In the genomic region with DNA sequence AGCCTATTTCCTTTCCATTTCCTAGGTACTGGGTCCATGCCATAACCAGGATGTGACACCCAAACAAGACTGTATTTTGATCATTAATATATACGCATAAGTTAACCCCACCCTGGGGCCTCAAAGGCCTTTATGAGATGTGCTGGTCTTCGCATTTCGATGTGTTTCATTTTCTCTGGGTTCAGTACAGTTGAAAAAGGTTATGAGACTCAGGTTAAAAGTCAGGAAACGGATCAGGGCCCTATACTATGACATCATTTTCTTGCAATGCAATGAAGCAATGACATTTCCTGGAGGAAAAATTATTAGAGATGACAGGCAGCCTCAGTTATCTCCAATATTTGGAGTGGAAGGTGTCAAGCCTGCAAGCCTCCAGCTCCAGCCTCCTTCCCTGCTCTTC, we compare ENCODE assay signal across 15 cellular contexts. TPM values are rescaled to one million over a fixed set of nuclear protein-coding genes. Genes with fewer than 3 reads are reported as not detected.
DNase-seq lines count a peak whose midpoint lies in the region; ATAC-seq and TF ChIP-seq lines count a peak whose summit lies in the region.
"Had no signal": no experiment of that assay in that cellular context is flagged by ENCODE, and none has a peak within 500 bp of the region (broad histone marks: within the 10 kb centered on the region; RNA-seq: fewer than 3 reads in every experiment).

No MANE protein-coding gene starts in this region.

- no peak overlapping the region for H4K8ac ChIP-seq in neuronal stem cell (ENCODE audit: low read depth, low read length)

- H3K18ac ChIP-seq in neuronal stem cell (ENCODE audit: low read length), result no peak overlapping the region

- TF ChIP-seq CTCF in A673 (conservative IDR thresholded peaks at IDR 0.05; ENCODE audit: low read depth, low read length) (no peak), PC-3 (conservative IDR thresholded peaks at IDR 0.05; ENCODE audit: low read depth, low read length) (no peak), epithelial cell of esophagus (IDR thresholded peaks at IDR 0.05; ENCODE audit: insufficient read depth, low read depth, low read length, missing control alignments) (no peak)

- no peaks in the 10 kb centered on the region for H3F3A ChIP-seq in PC-3 (ENCODE audit: low read length, unreplicated experiment)

- H3K27me3 Mint-ChIP-seq in activated CD4-positive, alpha-beta memory T cell treated with anti-CD3 and anti-CD28 coated beads for 36 hours, result peaks cover 13% of the 10 kb centered on the region

- no peak overlapping the region for H2BK120ac ChIP-seq in neuronal stem cell (ENCODE audit: low read depth, low read length)

- H3K27ac Mint-ChIP-seq in activated CD4-positive, alpha-beta memory T cell treated with anti-CD3 and anti-CD28 coated beads for 36 hours, result no peak overlapping the region

- no CpG with 5 or more reads among the region's 4 CpGs for WGBS in neuronal stem cell (ENCODE audit: extremely low coverage in 2 of 2, insufficient read length in 2 of 2, insufficient replicate concordance in 1 of 2), 2 donors

- H3K27me3 ChIP-seq in A673 (replicated peaks; ENCODE audit: insufficient read depth, low read depth, low read length, poor library complexity) (no peaks in the 10 kb centered on the region), PC-3 (ENCODE audit: low read length) (no peaks in the 10 kb centered on the region), neuronal stem cell (ENCODE audit: control insufficient read depth in 3 of 3, insufficient read depth in 3 of 3, low read depth in 1 of 3, low read length in 3 of 3) (no peaks in the 10 kb centered on the region)
- H3K27me3 ChIP-seq: BE2C had no signal

- no peak overlapping the region for H2BK12ac ChIP-seq in neuronal stem cell (ENCODE audit: low read length)

- no peak overlapping the region for H2BK15ac ChIP-seq in neuronal stem cell (ENCODE audit: low read length)

- H3K9me3 ChIP-seq in A673 (ENCODE audit: low read depth, low read length, poor library complexity, severe bottlenecking), result no peaks in the 10 kb centered on the region
- H3K9me3 ChIP-seq in PC-3 (ENCODE audit: low read length), result no peaks in the 10 kb centered on the region
- H3K9me3 ChIP-seq in neuronal stem cell (replicated peaks in 1 of 2; ENCODE audit: control insufficient read depth in 2 of 2, insufficient read depth in 1 of 2, low read depth in 1 of 2, low read length in 2 of 2), result no peaks in the 10 kb centered on the region
- H3K9me3 ChIP-seq: BE2C had no signal

- ATAC-seq in PC-3, result no peak
- ATAC-seq in HG03108 (IDR thresholded peaks at IDR 0.05; ENCODE audit: unreplicated experiment), result no peak

- H3K9me3 Mint-ChIP-seq in activated CD4-positive, alpha-beta memory T cell treated with anti-CD3 and anti-CD28 coated beads for 36 hours, result no peaks in the 10 kb centered on the region

- peaks cover 34% of the 10 kb centered on the region for H3K4me1 ChIP-seq in A673 (ENCODE audit: insufficient read depth, low read length, poor library complexity, severe bottlenecking)
- peaks cover 22% of the 10 kb centered on the region for H3K4me1 ChIP-seq in PC-3 (ENCODE audit: insufficient read depth, low read length)
- peaks cover 0 to 20% of the 10 kb centered on the region in 2 donors for H3K4me1 ChIP-seq in neuronal stem cell (ENCODE audit: control insufficient read depth in 2 of 2, insufficient read depth in 1 of 2, low read depth in 1 of 2, low read length in 2 of 2)
- H3K4me1 ChIP-seq: BE2C had no signal

- BruUV-seq in A673 (replicated peaks; lab: Mats Ljungman, UMichigan), result no TSS peak
- no TSS peak for BruUV-seq in PC-3 (replicated peaks; lab: Mats Ljungman, UMichigan)

- peaks cover 9% of the 10 kb centered on the region for H3K4me1 Mint-ChIP-seq in activated CD4-positive, alpha-beta memory T cell treated with anti-CD3 and anti-CD28 coated beads for 36 hours (ENCODE audit: low read depth)

- H3K4ac ChIP-seq in neuronal stem cell (ENCODE audit: low read length), result no peak overlapping the region

- H3K79me1 ChIP-seq in neuronal stem cell (ENCODE audit: low read depth, low read length), result no peaks in the 10 kb centered on the region

- H3K27ac ChIP-seq in A673 (ENCODE audit: low read depth, low read length, poor library complexity, severe bottlenecking) (peak overlapping the region; percentile 74), PC-3 (ENCODE audit: low read length) (0 out of 2 replicates have a peak overlapping the region, but pooled peaks have one; percentile 3), neuronal stem cell (replicated peaks; ENCODE audit: low read length) (no peak overlapping the region)

- POLR2A ChIA-PET in A673 (lab: Charles Lee; ENCODE audit: low non-redundant PET) (interaction anchor here (0.6 kb wide), 1 partner anchor 288 kb away, joined by 3 read pairs; no protein-coding TSS in a partner anchor), PC-3 (lab: Charles Lee; ENCODE audit: unreplicated experiment) (no interaction called here)
- POLR2A ChIA-PET in activated CD4-positive, alpha-beta memory T cell treated with anti-CD3 and anti-CD28 coated beads for 36 hours (lab: Charles Lee), result no interaction called here

- no peak overlapping the region for H3K4me3 Mint-ChIP-seq in activated CD4-positive, alpha-beta memory T cell treated with anti-CD3 and anti-CD28 coated beads for 36 hours

- H3K14ac ChIP-seq in neuronal stem cell (ENCODE audit: low read length), result no peak overlapping the region

- DNase-seq in A673 (ENCODE audit: low spot score), result peak; percentile 33
- no peak for DNase-seq in PC-3
- peak; percentile 49 for DNase-seq in epithelial cell of esophagus (ENCODE audit: low read depth)
- DNase-seq in neuronal stem cell (ENCODE audit: low spot score), result no peak
- no peak for DNase-seq in activated T-cell treated with anti-CD3 and anti-CD28 coated beads, Interleukin-2, amount 50 U/mL, for 48 hours
- DNase-seq in central memory CD4-positive, alpha-beta T cell, result no peak
- DNase-seq in activated CD4-positive, alpha-beta memory T cell treated with anti-CD3 and anti-CD28 coated beads for 36 hours, result no peak
- DNase-seq: anterior cingulate cortex; BE2C; glutamatergic neuron; NCI-H2171; stimulated activated CD4-positive, alpha-beta T cell treated with anti-CD3 and anti-CD28 coated beads, Interleukin-4, amount 100 ng/mL, for 1 hour had no signal

- H2BK5ac ChIP-seq in neuronal stem cell (ENCODE audit: low read length), result no peak overlapping the region

- H3K9ac ChIP-seq in PC-3 (ENCODE audit: low read length) (no peak overlapping the region), neuronal stem cell (ENCODE audit: low read depth, low read length, poor library complexity) (no peak overlapping the region)

- intact Hi-C loops in A673 (cut with micrococcal nuclease; ENCODE audit: unreplicated experiment) (loop anchor here (5.0 kb wide), 1 partner anchor 267 kb away; no protein-coding TSS in a partner anchor), PC-3 (cut with micrococcal nuclease) (no loop called here)
- intact Hi-C loops in activated CD4-positive, alpha-beta memory T cell treated with anti-CD3 and anti-CD28 coated beads for 36 hours (cut with micrococcal nuclease), result no loop called here

- no peaks in the 10 kb centered on the region for H3K79me2 ChIP-seq in PC-3 (ENCODE audit: low read length)

- H3K36me3 ChIP-seq in A673 (ENCODE audit: insufficient read depth, low read length, poor library complexity, severe bottlenecking) (no peaks in the 10 kb centered on the region), PC-3 (ENCODE audit: low read depth, low read length) (no peaks in the 10 kb centered on the region), neuronal stem cell (replicated peaks in 1 of 2; ENCODE audit: control insufficient read depth in 2 of 2, insufficient read depth in 2 of 2, low read length in 2 of 2) (peaks cover 0 to 1% of the 10 kb centered on the region in 2 donors)
- H3K36me3 ChIP-seq: BE2C had no signal

- H4K91ac ChIP-seq in neuronal stem cell (ENCODE audit: low read depth, low read length, poor library complexity), result no peak overlapping the region

- CTCF ChIA-PET in A673 (lab: Charles Lee) (no interaction called here), PC-3 (lab: Charles Lee) (no interaction called here)
- CTCF ChIA-PET in activated CD4-positive, alpha-beta memory T cell treated with anti-CD3 and anti-CD28 coated beads for 36 hours (lab: Charles Lee), result no interaction called here

- H2AFZ ChIP-seq in PC-3 (ENCODE audit: low read length), result no peak overlapping the region
- peak overlapping the region; percentile 32 for H2AFZ ChIP-seq in neuronal stem cell (ENCODE audit: low read length)

- no peaks in the 10 kb centered on the region for H3K36me3 Mint-ChIP-seq in activated CD4-positive, alpha-beta memory T cell treated with anti-CD3 and anti-CD28 coated beads for 36 hours

- H3K23ac ChIP-seq in neuronal stem cell (ENCODE audit: low read depth, low read length, poor library complexity), result no peak overlapping the region

- H3K4me2 ChIP-seq in PC-3 (ENCODE audit: low read length) (no peak overlapping the region), neuronal stem cell (ENCODE audit: insufficient read depth, low read length, poor library complexity, severe bottlenecking) (no peak overlapping the region)

- H2AK5ac ChIP-seq in neuronal stem cell (ENCODE audit: low read depth, low read length), result no peak overlapping the region

- H3K4me3 ChIP-seq in A673 (ENCODE audit: low read depth, low read length, poor library complexity, severe bottlenecking) (no peak overlapping the region), PC-3 (ENCODE audit: low read length) (no peak overlapping the region), epithelial cell of esophagus (ENCODE audit: low read length) (no peak overlapping the region), neuronal stem cell (ENCODE audit: low read length in 2 of 2) (no peak overlapping the region)

- H4K20me1 ChIP-seq in PC-3 (ENCODE audit: low read length), result no peaks in the 10 kb centered on the region

- H3K9me2 ChIP-seq in PC-3 (replicated peaks; ENCODE audit: low read length), result no peaks in the 10 kb centered on the region

RNA-seq across cellular contexts. Expression of a gene that starts 31.7 kb away (rescaled TPM):
- total RNA-seq in A673 (2021), result not detected in 2 replicates
- not detected in 2 replicates for total RNA-seq in PC-3 (2014; rRNA removed)
- not detected for polyA plus RNA-seq in neuronal stem cell (2013, experiment 1 of 2)
- not detected for polyA plus RNA-seq in neuronal stem cell (2013, experiment 2 of 2)
- not detected for total RNA-seq in activated CD4-positive, alpha-beta memory T cell treated with anti-CD3 and anti-CD28 coated beads for 36 hours
- total RNA-seq: activated CD8-positive, alpha-beta memory T cell treated with anti-CD3 and anti-CD28 coated beads for 36 hours had no signal
- polyA plus RNA-seq: thymus had no signal

Comparison
In these comparisons a context has a peak if more than half of its experiments do, and no peak if none do; other contexts are left out.
1. DNase-seq: peak in A673 (single experiment) and epithelial cell of esophagus (single experiment); none in PC-3 (single experiment), neuronal stem cell (single experiment), activated T-cell treated with anti-CD3 and anti-CD28 coated beads, Interleukin-2, amount 50 U/mL, for 48 hours (0 of 2), central memory CD4-positive, alpha-beta T cell (single experiment) and activated CD4-positive, alpha-beta memory T cell treated with anti-CD3 and anti-CD28 coated beads for 36 hours (single experiment).